ENCODE assay signal across 18 cellular contexts in the genomic region with DNA sequence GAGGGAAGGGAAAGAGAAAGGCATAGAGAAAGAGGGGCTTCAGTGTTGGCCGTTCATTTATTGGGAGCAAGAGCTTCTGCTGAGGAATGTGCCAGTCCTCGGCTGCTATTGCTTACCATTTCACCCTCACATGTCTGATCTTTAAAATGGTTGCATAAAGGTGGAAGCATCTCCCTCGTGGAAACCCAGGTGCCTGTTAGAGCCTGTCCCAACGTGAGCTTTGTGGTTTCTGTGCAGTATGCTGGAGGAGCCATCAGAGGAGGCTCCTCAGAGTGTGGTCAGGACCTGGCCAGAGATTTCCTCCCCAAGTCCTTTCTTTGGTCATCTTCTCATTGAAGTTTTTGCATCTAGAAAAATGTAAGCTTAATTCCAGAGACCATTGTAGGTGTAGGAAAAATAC. TPM values are rescaled to one million over a fixed set of nuclear protein-coding genes. Genes with fewer than 3 reads are reported as not detected.
DNase-seq lines count a peak whose midpoint lies in the region; ATAC-seq, FAIRE-seq and TF ChIP-seq lines count a peak whose summit lies in the region.
"Had no signal": no experiment of that assay in that cellular context is flagged by ENCODE, and none has a peak within 500 bp of the region (broad histone marks: within the 10 kb centered on the region; RNA-seq: fewer than 3 reads in every experiment).

No MANE protein-coding gene starts in this region.

- FAIRE-seq in keratinocyte (lab: Jason Lieb, UNC): peak; percentile 81
- FAIRE-seq: G401.6 had no signal

- H2AFZ ChIP-seq in keratinocyte (ENCODE audit: control insufficient read depth, low read length): no peak overlapping the region

- H3K27me3 ChIP-seq in CD4-positive, alpha-beta memory T cell (ENCODE audit: insufficient read depth, low read length): no peaks in the 10 kb centered on the region
- H3K27me3 ChIP-seq in RWPE2 (ENCODE audit: insufficient read depth, poor library complexity, severe bottlenecking) (no peaks in the 10 kb centered on the region), keratinocyte (ENCODE audit: control insufficient read depth, extremely low read depth, insufficient read depth, low read length) (no peaks in the 10 kb centered on the region)

- peak overlapping the region; percentile 37 for H3K4me2 ChIP-seq in keratinocyte (ENCODE audit: control insufficient read depth, extremely low read depth, insufficient read depth, low read depth, low read length)
- H3K4me2 ChIP-seq: KMS-11 had no signal

- no peaks in the 10 kb centered on the region for H4K20me1 ChIP-seq in keratinocyte (ENCODE audit: control insufficient read depth, extremely low read depth, insufficient read depth, low read length)

- H3K4me1 ChIP-seq in CD4-positive, alpha-beta memory T cell (ENCODE audit: insufficient read depth, low read length): peaks cover 25% of the 10 kb centered on the region
- H3K4me1 ChIP-seq in RWPE2 (ENCODE audit: insufficient read depth, poor library complexity, severe bottlenecking) (no peaks in the 10 kb centered on the region), keratinocyte (ENCODE audit: control insufficient read depth, extremely low read depth, insufficient read depth, low read length) (peaks cover 19% of the 10 kb centered on the region)

- H3K36me3 Mint-ChIP-seq in activated T-cell treated with anti-CD3 and anti-CD28 coated beads, Interleukin-2, amount 50 U/mL, for 72 hours (ENCODE audit: insufficient read depth in 2 of 2): peaks cover 13 to 21% of the 10 kb centered on the region in 2 donors
- H3K36me3 Mint-ChIP-seq in CD4-positive, alpha-beta memory T cell: peaks cover 77 to 95% of the 10 kb centered on the region in 2 donors

- DNase-seq in activated T-cell treated with anti-CD3 and anti-CD28 coated beads, Interleukin-2, amount 50 U/mL, for 72 hours: no peak
- no peak for DNase-seq in activated T-cell treated with anti-CD3 and anti-CD28 coated beads for 4 hours
- no peak for DNase-seq in CD4-positive, alpha-beta memory T cell
- no peak for DNase-seq in RWPE2 (ENCODE audit: low spot score)
- no peak for DNase-seq in keratinocyte (ENCODE audit: low read depth, low spot score)
- DNase-seq in Ammon's horn (ENCODE audit: low spot score): no peak
- no peak for DNase-seq in stimulated activated CD4-positive, alpha-beta T cell treated with anti-CD3 and anti-CD28 coated beads, Interleukin-12 subunit alpha, Interleukin-12 subunit beta, amount 100 ng/mL, for 4 hours
- DNase-seq: ACHN, DND-41, H9, NCI-H1048, NCI-H1436 treated with DMSO at 0.1 percent for 48 hours, NCI-H2029 treated with DMSO at 0.1 percent for 48 hours, NCI-H748 treated with DMSO at 0.1 percent for 48 hours, RPMI8226 had no signal

- no peak overlapping the region for H3K4me3 ChIP-seq in CD4-positive, alpha-beta memory T cell (ENCODE audit: low read length in 2 of 2)
- H3K4me3 ChIP-seq in RWPE2 (ENCODE audit: severe bottlenecking) (no peak overlapping the region), keratinocyte (ENCODE audit: control insufficient read depth in 2 of 3, extremely low read depth in 1 of 3, insufficient read depth in 2 of 3, low read depth in 1 of 3, low read length in 3 of 3) (no peak overlapping the region)

- POLR2A ChIA-PET in CD4-positive, alpha-beta memory T cell (lab: Charles Lee; ENCODE audit: partially characterized antibody): interaction anchor here (0.7 kb wide), 1 partner anchor 8 kb away, joined by 3 read pairs; no protein-coding TSS in a partner anchor

- no peak overlapping the region for H3K9ac ChIP-seq in keratinocyte (ENCODE audit: control insufficient read depth, extremely low read depth, insufficient read depth, low read length)
- H3K9ac ChIP-seq: KMS-11 had no signal

- dilution Hi-C loops in keratinocyte (cut with MboI; ENCODE audit: extremely low pct_ligation_motif_present, low sequenced_read_pairs): no loop called here

- peaks cover 2% of the 10 kb centered on the region for H3K79me2 ChIP-seq in keratinocyte (ENCODE audit: control insufficient read depth, insufficient read depth, low read length)

- H3K36me3 ChIP-seq in CD4-positive, alpha-beta memory T cell (ENCODE audit: insufficient read depth, low read length): peaks cover 96% of the 10 kb centered on the region
- H3K36me3 ChIP-seq in RWPE2 (ENCODE audit: low read depth) (peaks cover 70% of the 10 kb centered on the region), keratinocyte (ENCODE audit: control insufficient read depth in 2 of 2, extremely low read depth in 1 of 2, insufficient read depth in 2 of 2, low read length in 2 of 2) (peaks cover 23 to 49% of the 10 kb centered on the region in 2 experiments)

- H3K27ac ChIP-seq in CD4-positive, alpha-beta memory T cell (ENCODE audit: low read depth, low read length): no peak overlapping the region
- H3K27ac ChIP-seq in RWPE2 (ENCODE audit: poor library complexity, severe bottlenecking) (no peak overlapping the region), keratinocyte (ENCODE audit: control insufficient read depth, insufficient read depth, low read length) (peak overlapping the region; percentile 17)
- H3K27ac ChIP-seq: KMS-11 had no signal

- intact Hi-C loops in CD4-positive, alpha-beta memory T cell (cut with micrococcal nuclease): no loop called here

- H3K27me3 Mint-ChIP-seq in activated T-cell treated with anti-CD3 and anti-CD28 coated beads, Interleukin-2, amount 50 U/mL, for 72 hours (ENCODE audit: low read depth): no peaks in the 10 kb centered on the region
- no peaks in the 10 kb centered on the region for H3K27me3 Mint-ChIP-seq in CD4-positive, alpha-beta memory T cell
- H3K27me3 Mint-ChIP-seq: B cell had no signal

- H3K9me1 ChIP-seq in keratinocyte (ENCODE audit: control insufficient read depth, extremely low read depth, insufficient read depth, low read length): no peaks in the 10 kb centered on the region

- no peak for TF ChIP-seq CTCF in RWPE2 (IDR thresholded peaks at IDR 0.05; ENCODE audit: poor library complexity, severe bottlenecking)
- no peak for TF ChIP-seq CTCF in keratinocyte (optimal IDR thresholded peaks at IDR 0.05 in 1 of 3, IDR thresholded peaks at IDR 0.05 in 1 of 3, conservative IDR thresholded peaks at IDR 0.05 in 1 of 3; ENCODE audit: extremely low read depth in 1 of 3, insufficient read depth in 2 of 3, low read length in 3 of 3)

- no peaks in the 10 kb centered on the region for H3K9me3 Mint-ChIP-seq in activated T-cell treated with anti-CD3 and anti-CD28 coated beads, Interleukin-2, amount 50 U/mL, for 72 hours
- H3K9me3 Mint-ChIP-seq in CD4-positive, alpha-beta memory T cell: no peaks in the 10 kb centered on the region
- H3K9me3 Mint-ChIP-seq: H9 had no signal

- H3K9me3 ChIP-seq in CD4-positive, alpha-beta memory T cell (ENCODE audit: control insufficient read depth in 1 of 2, low read length in 2 of 2): no peaks in the 10 kb centered on the region
- H3K9me3 ChIP-seq in RWPE2 (ENCODE audit: severe bottlenecking) (no peaks in the 10 kb centered on the region), keratinocyte (ENCODE audit: control insufficient read depth, low read depth, low read length) (no peaks in the 10 kb centered on the region)

- H3K27ac Mint-ChIP-seq in activated T-cell treated with anti-CD3 and anti-CD28 coated beads, Interleukin-2, amount 50 U/mL, for 72 hours: peak overlapping the region; percentile 10
- peak overlapping the region in 5 of 7 donors; percentile 44 to 74 (median 59) for H3K27ac Mint-ChIP-seq in CD4-positive, alpha-beta memory T cell
- H3K27ac Mint-ChIP-seq: B cell, H9 had no signal

- H3K4me1 Mint-ChIP-seq in activated T-cell treated with anti-CD3 and anti-CD28 coated beads, Interleukin-2, amount 50 U/mL, for 72 hours (ENCODE audit: low read depth): peaks cover 22% of the 10 kb centered on the region
- H3K4me1 Mint-ChIP-seq in CD4-positive, alpha-beta memory T cell: peaks cover 24 to 55% (median 47%) of the 10 kb centered on the region in 4 donors
- H3K4me1 Mint-ChIP-seq: B cell had no signal

- no peak overlapping the region for H3K4me3 Mint-ChIP-seq in activated T-cell treated with anti-CD3 and anti-CD28 coated beads, Interleukin-2, amount 50 U/mL, for 72 hours
- no peak overlapping the region for H3K4me3 Mint-ChIP-seq in CD4-positive, alpha-beta memory T cell
- H3K4me3 Mint-ChIP-seq: B cell, H9 had no signal

- ATAC-seq in activated T-cell treated with anti-CD3 and anti-CD28 coated beads, Interleukin-2, amount 50 U/mL, for 72 hours (replicated peaks in 1 of 2): no peak
- ATAC-seq in RWPE2 (ENCODE audit: low read depth): 0 out of 3 replicates have a peak, but pooled peaks have one; percentile 22

- CTCF ChIA-PET in CD4-positive, alpha-beta memory T cell (lab: Charles Lee; ENCODE audit: partially characterized antibody): interaction anchor here (1.0 to 29.4 kb wide), 3 partner anchors 12 to 35 kb away, joined by 3 to 875 read pairs (median 179); a partner anchor contains a TSS

RNA-seq across cellular contexts. Expression of a gene that starts 34.4 kb away (rescaled TPM):
- total RNA-seq in activated T-cell treated with anti-CD3 and anti-CD28 coated beads, Interleukin-2, amount 50 U/mL, for 72 hours: 10 to 100 TPM; 83.4 to 90.3 TPM
- 10 to 100 TPM; 65.7 to 68.1 TPM for total RNA-seq in CD4-positive, alpha-beta memory T cell
- 100 to 1,000 TPM; 127 to 152 TPM for polyA plus RNA-seq in CD4-positive, alpha-beta memory T cell
- 64.8 to 100 TPM (median 95.2 TPM) in 3 replicates for polyA plus RNA-seq in keratinocyte
- 186 TPM for polyA plus RNA-seq in keratinocyte (2011; ENCODE audit: low read depth)
- polyA plus RNA-seq in keratinocyte (2011; cell fraction: cytosol; rRNA removed): 77.2 and 96.3 TPM in 2 replicates
- polyA plus RNA-seq in keratinocyte (2011; cell fraction: nucleus; rRNA removed): 70.0 and 91.4 TPM in 2 replicates
- 105 and 115 TPM in 2 replicates for polyA plus RNA-seq in keratinocyte (2012; ENCODE audit: low replicate concordance)
- 10.8 to 69.2 TPM (median 31.4 TPM) in 3 replicates for polyA minus RNA-seq in keratinocyte
- polyA minus RNA-seq in keratinocyte (2011; cell fraction: cytosol; rRNA and poly(A)+ RNA removed): 59.3 TPM
- polyA minus RNA-seq in keratinocyte (2011; cell fraction: nucleus; rRNA and poly(A)+ RNA removed): 29.0 and 40.0 TPM in 2 replicates
